In the genomic region with DNA sequence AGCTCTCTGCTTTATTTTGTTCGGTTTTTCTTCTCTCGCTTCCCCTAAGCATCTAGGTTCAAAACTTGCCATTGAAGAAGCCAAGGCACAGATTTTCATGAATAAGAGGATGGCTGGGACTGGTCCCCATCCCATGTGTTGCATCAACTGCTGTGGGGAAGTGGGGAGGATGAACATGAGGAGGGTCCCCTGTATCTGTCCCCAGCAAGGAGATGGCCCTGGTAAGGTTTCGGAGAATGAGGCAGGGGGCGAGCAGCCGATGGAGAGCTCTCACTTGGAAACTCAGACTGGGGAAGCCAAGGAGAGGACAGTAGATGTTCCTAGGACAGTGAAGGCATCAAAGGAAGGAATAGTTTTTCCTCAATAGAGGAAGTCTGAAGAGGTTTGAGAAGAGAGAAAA, we compare ENCODE assay signal across 26 cellular contexts.
"Had no signal": no experiment of that assay in that cellular context is flagged by ENCODE, and none has a peak within 500 bp of the region (broad histone marks: within the 10 kb centered on the region; RNA-seq: fewer than 3 reads in every experiment).

No MANE protein-coding gene starts in this region.

- H3K27ac ChIP-seq: neural progenitor cell, psoas muscle, sigmoid colon, thoracic aorta, tibial nerve, upper lobe of right lung, vagina had no signal

- H3K36me3 ChIP-seq: neural progenitor cell, sigmoid colon, thoracic aorta, tibial nerve, upper lobe of right lung, vagina had no signal

- H3K4me1 Mint-ChIP-seq: immature natural killer cell; memory B cell; mesothelial cell of epicardium; naive B cell; stimulated activated naive B cell treated with anti-CD40 and anti-IgM and Interleukin-4, amounts not matched to agents 10 μg/mL and 1 μg/mL and 100 μg/mL, for 72 hours had no signal

- H3K27me3 ChIP-seq: neural progenitor cell, tibial nerve, vagina had no signal

- H3K36me3 Mint-ChIP-seq: immature natural killer cell; memory B cell; mesothelial cell of epicardium; naive B cell; natural killer cell treated with Interleukin-12 subunit alpha and Interleukin-12 subunit beta and Interleukin-15 and Interleukin-18, amount 100 ng/mL, for 72 hours; neural progenitor cell; stimulated activated naive B cell treated with anti-CD40 and anti-IgM and Interleukin-4, amounts not matched to agents 10 μg/mL and 1 μg/mL and 100 μg/mL, for 72 hours had no signal

- H3K9me3 Mint-ChIP-seq: immature natural killer cell; mesothelial cell of epicardium; natural killer cell treated with Interleukin-12 subunit alpha and Interleukin-12 subunit beta and Interleukin-15 and Interleukin-18, amount 100 ng/mL, for 72 hours; neural progenitor cell; stimulated activated naive CD8-positive, alpha-beta T cell treated with anti-CD3 and anti-CD28 coated beads, Interleukin-15, Interleukin-2, amounts not matched to agents 100 ng/mL and 50 ng/mL, for 24 hours had no signal

- H3K4me1 ChIP-seq: psoas muscle, sigmoid colon, tibial nerve, upper lobe of right lung, vagina had no signal

- H3K9me3 ChIP-seq: mucosa of descending colon, psoas muscle, sigmoid colon, thoracic aorta, upper lobe of right lung, vagina had no signal

- H3K4me3 ChIP-seq: dorsolateral prefrontal cortex, lung, mucosa of descending colon, neural progenitor cell, psoas muscle, sigmoid colon, thoracic aorta, tibial nerve, upper lobe of right lung, vagina had no signal

- DNase-seq: dorsolateral prefrontal cortex; effector CD4-positive, alpha-beta T cell; hypothalamus; immature natural killer cell; islet precursor cell; kidney glomerular epithelial cell; left colon; left ventricle myocardium superior; mucosa of descending colon; naive B cell; psoas muscle; right cardiac atrium; sigmoid colon; stimulated activated CD4-positive, alpha-beta T cell treated with anti-CD3 and anti-CD28 coated beads, Interleukin-15, amount 100 ng/mL, for 24 hours; stimulated activated CD4-positive, alpha-beta T cell treated with anti-CD3 and anti-CD28 coated beads, Interleukin-2, amount 100 ng/mL, for 48 hours; stimulated activated naive B cell treated with anti-CD40 and anti-IgM and Interleukin-4, amounts not matched to agents 10 μg/mL and 1 μg/mL and 100 μg/mL, for 72 hours; upper lobe of right lung had no signal

- H3K4me3 Mint-ChIP-seq: immature natural killer cell; memory B cell; mesothelial cell of epicardium; naive B cell; natural killer cell treated with Interleukin-12 subunit alpha and Interleukin-12 subunit beta and Interleukin-15 and Interleukin-18, amount 100 ng/mL, for 72 hours; neural progenitor cell; stimulated activated naive B cell treated with anti-CD40 and anti-IgM and Interleukin-4, amounts not matched to agents 10 μg/mL and 1 μg/mL and 100 μg/mL, for 72 hours; stimulated activated naive CD8-positive, alpha-beta T cell treated with anti-CD3 and anti-CD28 coated beads, Interleukin-15, Interleukin-2, amounts not matched to agents 100 ng/mL and 50 ng/mL, for 24 hours had no signal

- H3K27ac Mint-ChIP-seq: immature natural killer cell; memory B cell; mesothelial cell of epicardium; naive B cell; natural killer cell treated with Interleukin-12 subunit alpha and Interleukin-12 subunit beta and Interleukin-15 and Interleukin-18, amount 100 ng/mL, for 72 hours; neural progenitor cell; stimulated activated naive B cell treated with anti-CD40 and anti-IgM and Interleukin-4, amounts not matched to agents 10 μg/mL and 1 μg/mL and 100 μg/mL, for 72 hours; stimulated activated naive CD8-positive, alpha-beta T cell treated with anti-CD3 and anti-CD28 coated beads, Interleukin-15, Interleukin-2, amounts not matched to agents 100 ng/mL and 50 ng/mL, for 24 hours had no signal

- ATAC-seq: left colon; left ventricle myocardium superior; mucosa of descending colon; natural killer cell treated with Interleukin-12 subunit alpha and Interleukin-12 subunit beta and Interleukin-15 and Interleukin-18, amount 100 ng/mL, for 72 hours; psoas muscle; right cardiac atrium; stimulated activated naive B cell treated with anti-CD40 and anti-IgM and Interleukin-4, amounts not matched to agents 10 μg/mL and 1 μg/mL and 100 μg/mL, for 72 hours; upper lobe of right lung had no signal
